In genomic region chr2:160157861-160158813, GRCh38 we compare ENCODE assay signal across 15 cellular contexts. TPM values are rescaled to one million over a fixed set of nuclear protein-coding genes. Genes with fewer than 3 reads are reported as not detected.
A peak's percentile ranks its signal among the peaks of the same experiment; 100 is the strongest.
DNase-seq lines count a peak whose midpoint lies in the region; ATAC-seq, FAIRE-seq and TF ChIP-seq lines count a peak whose summit lies in the region.
"Had no signal": no experiment of that assay in that cellular context is flagged by ENCODE, and none has a peak within 500 bp of the region (broad histone marks: within the 10 kb centered on the region; RNA-seq: fewer than 3 reads in every experiment).

No MANE protein-coding gene starts in this region.

- 72 to 74% methylated on average over 12 of the region's 12 CpGs for WGBS in ectodermal cell, 2 experiments

- no peak for DNase-seq in Right ventricle myocardium inferior (ENCODE audit: missing footprints)
- no peak for DNase-seq in right atrium auricular region (ENCODE audit: low spot score)
- DNase-seq in lower lobe of right lung: no peak
- no peak for DNase-seq in GM12891 (ENCODE audit: insufficient read length, low spot score)
- DNase-seq in NCI-H774 (lab: John Stamatoyannopoulos, UW): no peak
- no peak for DNase-seq in activated CD8-positive, alpha-beta memory T cell treated with anti-CD3 and anti-CD28 coated beads, Interleukin-2, amount 50 U/mL, for 4 hours
- DNase-seq in activated T-cell treated with anti-CD3 and anti-CD28 coated beads, Interleukin-2, amount 50 U/mL, for 72 hours: no peak
- DNase-seq: activated CD8-positive, alpha-beta memory T cell treated with anti-CD3 and anti-CD28 coated beads for 24 hours; stimulated activated naive CD8-positive, alpha-beta T cell treated with anti-CD3 and anti-CD28 coated beads, Interleukin-15, Interleukin-2, amounts not matched to agents 100 U/mL and 50 U/mL, for 24 hours; T-helper 2 cell had no signal

- FAIRE-seq in GM12891 (lab: Jason Lieb, UNC): no peak
- FAIRE-seq: H54 had no signal

- no peaks in the 10 kb centered on the region for H3K27me3 Mint-ChIP-seq in activated T-cell treated with anti-CD3 and anti-CD28 coated beads, Interleukin-2, amount 50 U/mL, for 72 hours (ENCODE audit: low read depth)

- H3K36me3 ChIP-seq in right atrium auricular region (no peaks in the 10 kb centered on the region), ectodermal cell (ENCODE audit: control insufficient read depth, insufficient read depth, low read length) (no peaks in the 10 kb centered on the region), lower lobe of right lung (no peaks in the 10 kb centered on the region)

- no peaks in the 10 kb centered on the region for H3K9me3 ChIP-seq in right atrium auricular region
- H3K9me3 ChIP-seq in ectodermal cell (ENCODE audit: control insufficient read depth, low read length): no peaks in the 10 kb centered on the region
- H3K9me3 ChIP-seq in lower lobe of right lung: no peaks in the 10 kb centered on the region

- H3K27ac ChIP-seq in right atrium auricular region (no peak overlapping the region), ectodermal cell (ENCODE audit: insufficient read depth, low read depth, low read length, poor library complexity, severe bottlenecking) (peak overlapping the region; percentile 48), lower lobe of right lung (no peak overlapping the region)
- H3K27ac ChIP-seq: 22Rv1 had no signal

- no peak for TF ChIP-seq POLR2A in GM12891 (IDR thresholded peaks at IDR 0.05; ENCODE audit: low read depth, low read length)

- H3K4me1 ChIP-seq in right atrium auricular region (peaks cover 0 to 19% of the 10 kb centered on the region in 2 donors), ectodermal cell (ENCODE audit: control insufficient read depth, insufficient read depth, low read length) (no peaks in the 10 kb centered on the region), lower lobe of right lung (peaks cover 14% of the 10 kb centered on the region)

- no peak overlapping the region for H3K4me3 ChIP-seq in right atrium auricular region
- no peak overlapping the region for H3K4me3 ChIP-seq in ectodermal cell (ENCODE audit: insufficient read depth, low read depth, low read length)
- no peak overlapping the region for H3K4me3 ChIP-seq in lower lobe of right lung

- peaks cover 0 to 2% of the 10 kb centered on the region in 2 donors for H3K9me3 Mint-ChIP-seq in activated T-cell treated with anti-CD3 and anti-CD28 coated beads, Interleukin-2, amount 50 U/mL, for 72 hours

- H3K27me3 ChIP-seq in right atrium auricular region (no peaks in the 10 kb centered on the region), ectodermal cell (ENCODE audit: control insufficient read depth, insufficient read depth, low read length, poor library complexity, severe bottlenecking) (no peaks in the 10 kb centered on the region), lower lobe of right lung (ENCODE audit: low read depth) (no peaks in the 10 kb centered on the region)

- no peak overlapping the region for H3K4me3 Mint-ChIP-seq in activated T-cell treated with anti-CD3 and anti-CD28 coated beads, Interleukin-2, amount 50 U/mL, for 72 hours

- no peaks in the 10 kb centered on the region for H3K36me3 Mint-ChIP-seq in activated T-cell treated with anti-CD3 and anti-CD28 coated beads, Interleukin-2, amount 50 U/mL, for 72 hours (ENCODE audit: insufficient read depth in 2 of 2)

- no peak for TF ChIP-seq CTCF in right atrium auricular region (IDR thresholded peaks at IDR 0.05)
- TF ChIP-seq CTCF in lower lobe of right lung (IDR thresholded peaks at IDR 0.05): no peak

- ATAC-seq in Right ventricle myocardium inferior (peak; percentile 39), lower lobe of right lung (peak; percentile 27 to 36)
- no peak for ATAC-seq in activated T-cell treated with anti-CD3 and anti-CD28 coated beads, Interleukin-2, amount 50 U/mL, for 72 hours (replicated peaks in 1 of 2)
- ATAC-seq: stimulated activated naive CD8-positive, alpha-beta T cell treated with anti-CD3 and anti-CD28 coated beads, Interleukin-15, Interleukin-2, amounts not matched to agents 100 U/mL and 50 U/mL, for 24 hours had no signal

- intact Hi-C loops in Right ventricle myocardium inferior (cut with DNase I): no loop called here
- intact Hi-C loops in lower lobe of right lung (cut with DNase I): no loop called here

- no peaks in the 10 kb centered on the region for H3K4me1 Mint-ChIP-seq in activated T-cell treated with anti-CD3 and anti-CD28 coated beads, Interleukin-2, amount 50 U/mL, for 72 hours (ENCODE audit: low read depth)

- H3K27ac Mint-ChIP-seq in activated T-cell treated with anti-CD3 and anti-CD28 coated beads, Interleukin-2, amount 50 U/mL, for 72 hours: no peak overlapping the region

TF ChIP-seq in GM12891, 5 proteins besides CTCF, POLR2A, EP300 and RAD21:
- TF ChIP-seq PAX5 (IDR thresholded peaks at IDR 0.05; ENCODE audit: insufficient read depth, low read length, severe bottlenecking): no peak
- TF ChIP-seq SPI1 (IDR thresholded peaks at IDR 0.05; ENCODE audit: low read depth, low read length): no peak
- no peak for TF ChIP-seq POLR2AphosphoS5 (IDR thresholded peaks at IDR 0.05; ENCODE audit: low read depth, low read length)
- TF ChIP-seq POU2F2 (IDR thresholded peaks at IDR 0.05; ENCODE audit: low read depth, low read length): no peak
- no peak for TF ChIP-seq TAF1 (IDR thresholded peaks at IDR 0.05; ENCODE audit: low read depth, low read length)
TF ChIP-seq in GM12891: peak in this region for 0.

RNA-seq across cellular contexts. Expression of gene ITGB6, which starts 41.9 kb away (rescaled TPM):
- 5.0 TPM for total RNA-seq in Right ventricle myocardium inferior
- total RNA-seq in right atrium auricular region: under 1 TPM; 0.20 to 0.30 TPM
- polyA plus RNA-seq in ectodermal cell (2013, experiment 1 of 4): not detected
- not detected for polyA plus RNA-seq in ectodermal cell (2013, experiment 2 of 4)
- not detected for polyA plus RNA-seq in ectodermal cell (2013, experiment 3 of 4)
- not detected for polyA plus RNA-seq in ectodermal cell (2013, experiment 4 of 4)
- 65.2 TPM for total RNA-seq in lower lobe of right lung
- not detected for polyA plus RNA-seq in GM12891 (2012; ENCODE audit: low read depth, missing spikeins)
- total RNA-seq in activated T-cell treated with anti-CD3 and anti-CD28 coated beads, Interleukin-2, amount 50 U/mL, for 72 hours: not detected
- total RNA-seq: fibroblast of lung, mononuclear cell had no signal

Comparison
In these comparisons a context has a peak if more than half of its experiments do, and no peak if none do; other contexts are left out.
1. ATAC-seq: peak in Right ventricle myocardium inferior (single experiment) and lower lobe of right lung (2 of 2); none in activated T-cell treated with anti-CD3 and anti-CD28 coated beads, Interleukin-2, amount 50 U/mL, for 72 hours (0 of 2).
2. RNA of gene ITGB6, which starts 41.9 kb away (total RNA-seq): 65.2 TPM in lower lobe of right lung (single experiment); 5.0 TPM in Right ventricle myocardium inferior (single experiment), 0.20 to 0.30 TPM in right atrium auricular region and not detected in activated T-cell treated with anti-CD3 and anti-CD28 coated beads, Interleukin-2, amount 50 U/mL, for 72 hours; every median in the first group is over 10 times any median in the second.